21 cellular contexts compared by ENCODE assay signal in the genomic region with DNA sequence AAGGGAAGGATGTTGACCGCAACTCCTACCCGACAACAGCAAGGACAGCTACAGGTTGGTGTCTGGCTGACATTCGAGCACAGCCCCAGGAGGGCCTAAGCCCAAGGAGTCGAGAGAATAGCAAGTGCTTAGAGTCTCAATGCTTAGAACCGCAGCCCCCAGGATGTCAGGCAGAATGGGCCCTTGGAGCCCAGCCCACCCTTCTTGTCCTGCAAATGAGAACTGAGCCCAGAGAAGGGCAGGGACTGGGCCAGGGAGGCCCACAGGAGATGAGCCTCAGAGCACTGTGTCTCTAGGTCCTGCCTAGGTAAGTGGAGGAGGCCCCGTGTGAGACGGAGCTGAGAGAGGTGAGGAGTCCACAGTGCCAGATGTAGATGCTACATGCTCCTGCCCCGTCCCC.
"Had no signal": no experiment of that assay in that cellular context is flagged by ENCODE, and none has a peak within 500 bp of the region (broad histone marks: within the 10 kb centered on the region; RNA-seq: fewer than 3 reads in every experiment).

No MANE protein-coding gene starts in this region.

- DNase-seq: activated CD4-positive, alpha-beta T cell treated with anti-CD3 and anti-CD28 coated beads, Interleukin-2, amount 50 U/mL, for 1 hour; activated CD4-positive, CD25-positive, alpha-beta regulatory T cell treated with anti-CD3 and anti-CD28 coated beads, Interleukin-2, amount 50 U/mL, for 72 hours; activated naive CD4-positive, alpha-beta T cell; activated naive CD8-positive, alpha-beta T cell treated with anti-CD3 and anti-CD28 coated beads for 36 hours; activated T-cell treated with anti-CD3 and anti-CD28 coated beads for 4 hours; amniotic stem cell; foreskin melanocyte; hypothalamus; left ventricle myocardium inferior; naive thymus-derived CD4-positive, alpha-beta T cell; pancreas; stimulated activated CD4-positive, alpha-beta T cell treated with anti-CD3 and anti-CD28 coated beads, Interleukin-15, amount 100 ng/mL, for 24 hours; stimulated activated CD4-positive, alpha-beta T cell treated with anti-CD3 and anti-CD28 coated beads, Interleukin-2, amount 100 ng/mL, for 48 hours; T-cell; T-helper 9 cell had no signal

- H3K27me3 ChIP-seq: pancreas, right lobe of liver, upper lobe of right lung had no signal

- H3K4me3 ChIP-seq: left ventricle myocardium inferior, pancreas, right lobe of liver, thoracic aorta, upper lobe of right lung had no signal

- H3K27me3 Mint-ChIP-seq: activated naive CD8-positive, alpha-beta T cell treated with anti-CD3 and anti-CD28 coated beads for 36 hours had no signal

- H3K4me3 Mint-ChIP-seq: activated naive CD8-positive, alpha-beta T cell treated with anti-CD3 and anti-CD28 coated beads for 36 hours; activated T-helper 1 cell treated with anti-CD3 and anti-CD28 coated beads, Interleukin-12 subunit alpha, Interleukin-12 subunit beta, Interleukin-2, Interleukin-4 antibody, amounts not matched to agents 30 ng/mL and 10 ng/mL and 1 ng/mL, durations not matched to agents 14 hours and 24 hours and 36 hours; memory B cell; naive thymus-derived CD4-positive, alpha-beta T cell; T-cell had no signal

- H3K36me3 Mint-ChIP-seq: activated naive CD8-positive, alpha-beta T cell treated with anti-CD3 and anti-CD28 coated beads for 36 hours; memory B cell; T-cell had no signal

- H3K9me3 ChIP-seq: left ventricle myocardium inferior, pancreas, right lobe of liver, thoracic aorta, upper lobe of right lung had no signal

- H3K27ac Mint-ChIP-seq: activated naive CD8-positive, alpha-beta T cell treated with anti-CD3 and anti-CD28 coated beads for 36 hours; activated T-helper 1 cell treated with anti-CD3 and anti-CD28 coated beads, Interleukin-12 subunit alpha, Interleukin-12 subunit beta, Interleukin-2, Interleukin-4 antibody, amounts not matched to agents 30 ng/mL and 10 ng/mL and 1 ng/mL, durations not matched to agents 14 hours and 24 hours and 36 hours; memory B cell; naive thymus-derived CD4-positive, alpha-beta T cell; T-cell had no signal

- H3K27ac ChIP-seq: epithelial cell of prostate, left ventricle myocardium inferior, pancreas, right lobe of liver, thoracic aorta, upper lobe of right lung had no signal

- H3K4me1 Mint-ChIP-seq: activated naive CD8-positive, alpha-beta T cell treated with anti-CD3 and anti-CD28 coated beads for 36 hours; memory B cell had no signal

- H3K4me1 ChIP-seq: pancreas, upper lobe of right lung had no signal

- H3K36me3 ChIP-seq: left ventricle myocardium inferior, pancreas, right lobe of liver, thoracic aorta, upper lobe of right lung had no signal

- H3K9me3 Mint-ChIP-seq: activated naive CD8-positive, alpha-beta T cell treated with anti-CD3 and anti-CD28 coated beads for 36 hours; activated T-helper 1 cell treated with anti-CD3 and anti-CD28 coated beads, Interleukin-12 subunit alpha, Interleukin-12 subunit beta, Interleukin-2, Interleukin-4 antibody, amounts not matched to agents 30 ng/mL and 10 ng/mL and 1 ng/mL, durations not matched to agents 14 hours and 24 hours and 36 hours; memory B cell; T-cell had no signal
